Comparison of ENCODE assay signal across 8 cellular contexts in the genomic region with DNA sequence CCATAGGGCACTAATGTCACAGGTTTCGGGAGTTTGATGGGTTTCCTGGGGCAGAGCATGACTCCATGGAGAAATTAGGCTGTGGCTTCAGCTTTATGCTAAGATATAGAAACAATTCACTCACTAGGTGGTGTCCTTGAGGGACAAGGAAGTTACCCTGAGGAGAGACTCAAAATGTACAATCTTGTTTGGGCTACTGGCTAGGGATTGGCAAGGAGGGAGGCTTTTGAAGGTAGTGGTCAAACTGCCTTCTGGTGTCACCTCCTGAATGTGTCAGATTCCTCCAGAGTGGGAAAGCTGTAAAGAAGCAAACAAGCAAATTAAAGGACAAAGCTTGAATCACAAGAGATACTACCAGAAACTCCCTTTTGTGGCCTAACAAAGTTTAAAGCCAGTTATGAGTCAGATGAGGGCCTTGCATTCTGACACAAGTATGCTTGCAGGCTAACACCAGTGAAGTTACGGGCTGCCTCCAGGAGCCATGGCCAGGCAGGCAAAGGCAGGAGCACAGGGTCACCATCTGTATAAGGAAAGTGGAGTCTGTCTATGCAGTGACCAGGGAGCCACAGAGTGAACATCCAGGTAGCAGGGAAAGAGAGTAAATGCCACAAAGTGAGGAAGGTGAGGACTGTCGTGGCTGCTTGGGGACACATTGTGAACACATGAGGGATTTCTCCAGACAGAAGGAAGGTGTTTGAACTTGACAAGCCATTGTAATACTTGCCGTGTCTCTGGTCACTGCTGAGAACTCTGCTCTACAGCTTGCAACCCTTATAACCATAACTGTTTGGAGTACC.
DNase-seq lines count a peak whose midpoint lies in the region; ATAC-seq, FAIRE-seq and TF ChIP-seq lines count a peak whose summit lies in the region.

No MANE protein-coding gene starts in this region.

- TF ChIP-seq POLR2A in GM12892 (IDR thresholded peaks at IDR 0.05; ENCODE audit: low read depth, low read length), result peak; percentile 31; the same call in 1 of the 2 replicates

- ATAC-seq in GM21390 (IDR thresholded peaks at IDR 0.05; ENCODE audit: unreplicated experiment) (peak; percentile 82), HG03565 (IDR thresholded peaks at IDR 0.05; ENCODE audit: unreplicated experiment) (peak; percentile 82), esophagus mucosa (peak; percentile 17), HG02840 (IDR thresholded peaks at IDR 0.05; ENCODE audit: low FRiP score, unreplicated experiment) (no peak), GM19397 (IDR thresholded peaks at IDR 0.05; ENCODE audit: unreplicated experiment) (no peak)

- DNase-seq in GM12892 (ENCODE audit: insufficient read length), result no peak
- DNase-seq in SKM-1 treated with dmso at 0.1 percent for 144 hours (lab: John Stamatoyannopoulos, UW; ENCODE audit: unreplicated experiment), result no peak
- DNase-seq in NCI-H2171 (lab: John Stamatoyannopoulos, UW), result no peak

- FAIRE-seq in GM12892 (lab: Jason Lieb, UNC), result peak; percentile 86

Comparison
In these comparisons a context has a peak if more than half of its experiments do, and no peak if none do; other contexts are left out.
1. ATAC-seq: peak in GM21390 (single experiment), HG03565 (single experiment) and esophagus mucosa (single experiment); none in HG02840 (single experiment) and GM19397 (single experiment).